ENCODE assay signal across 1 cellular context in genomic region chr3:52678265-52678927, GRCh38.
TF ChIP-seq lines count a peak whose summit lies in the region.

No MANE protein-coding gene starts in this region.

TF ChIP-seq in GM23338, 12 proteins besides CTCF, POLR2A, EP300 and RAD21 (continued from another document):
- TF ChIP-seq, protein P1, sequence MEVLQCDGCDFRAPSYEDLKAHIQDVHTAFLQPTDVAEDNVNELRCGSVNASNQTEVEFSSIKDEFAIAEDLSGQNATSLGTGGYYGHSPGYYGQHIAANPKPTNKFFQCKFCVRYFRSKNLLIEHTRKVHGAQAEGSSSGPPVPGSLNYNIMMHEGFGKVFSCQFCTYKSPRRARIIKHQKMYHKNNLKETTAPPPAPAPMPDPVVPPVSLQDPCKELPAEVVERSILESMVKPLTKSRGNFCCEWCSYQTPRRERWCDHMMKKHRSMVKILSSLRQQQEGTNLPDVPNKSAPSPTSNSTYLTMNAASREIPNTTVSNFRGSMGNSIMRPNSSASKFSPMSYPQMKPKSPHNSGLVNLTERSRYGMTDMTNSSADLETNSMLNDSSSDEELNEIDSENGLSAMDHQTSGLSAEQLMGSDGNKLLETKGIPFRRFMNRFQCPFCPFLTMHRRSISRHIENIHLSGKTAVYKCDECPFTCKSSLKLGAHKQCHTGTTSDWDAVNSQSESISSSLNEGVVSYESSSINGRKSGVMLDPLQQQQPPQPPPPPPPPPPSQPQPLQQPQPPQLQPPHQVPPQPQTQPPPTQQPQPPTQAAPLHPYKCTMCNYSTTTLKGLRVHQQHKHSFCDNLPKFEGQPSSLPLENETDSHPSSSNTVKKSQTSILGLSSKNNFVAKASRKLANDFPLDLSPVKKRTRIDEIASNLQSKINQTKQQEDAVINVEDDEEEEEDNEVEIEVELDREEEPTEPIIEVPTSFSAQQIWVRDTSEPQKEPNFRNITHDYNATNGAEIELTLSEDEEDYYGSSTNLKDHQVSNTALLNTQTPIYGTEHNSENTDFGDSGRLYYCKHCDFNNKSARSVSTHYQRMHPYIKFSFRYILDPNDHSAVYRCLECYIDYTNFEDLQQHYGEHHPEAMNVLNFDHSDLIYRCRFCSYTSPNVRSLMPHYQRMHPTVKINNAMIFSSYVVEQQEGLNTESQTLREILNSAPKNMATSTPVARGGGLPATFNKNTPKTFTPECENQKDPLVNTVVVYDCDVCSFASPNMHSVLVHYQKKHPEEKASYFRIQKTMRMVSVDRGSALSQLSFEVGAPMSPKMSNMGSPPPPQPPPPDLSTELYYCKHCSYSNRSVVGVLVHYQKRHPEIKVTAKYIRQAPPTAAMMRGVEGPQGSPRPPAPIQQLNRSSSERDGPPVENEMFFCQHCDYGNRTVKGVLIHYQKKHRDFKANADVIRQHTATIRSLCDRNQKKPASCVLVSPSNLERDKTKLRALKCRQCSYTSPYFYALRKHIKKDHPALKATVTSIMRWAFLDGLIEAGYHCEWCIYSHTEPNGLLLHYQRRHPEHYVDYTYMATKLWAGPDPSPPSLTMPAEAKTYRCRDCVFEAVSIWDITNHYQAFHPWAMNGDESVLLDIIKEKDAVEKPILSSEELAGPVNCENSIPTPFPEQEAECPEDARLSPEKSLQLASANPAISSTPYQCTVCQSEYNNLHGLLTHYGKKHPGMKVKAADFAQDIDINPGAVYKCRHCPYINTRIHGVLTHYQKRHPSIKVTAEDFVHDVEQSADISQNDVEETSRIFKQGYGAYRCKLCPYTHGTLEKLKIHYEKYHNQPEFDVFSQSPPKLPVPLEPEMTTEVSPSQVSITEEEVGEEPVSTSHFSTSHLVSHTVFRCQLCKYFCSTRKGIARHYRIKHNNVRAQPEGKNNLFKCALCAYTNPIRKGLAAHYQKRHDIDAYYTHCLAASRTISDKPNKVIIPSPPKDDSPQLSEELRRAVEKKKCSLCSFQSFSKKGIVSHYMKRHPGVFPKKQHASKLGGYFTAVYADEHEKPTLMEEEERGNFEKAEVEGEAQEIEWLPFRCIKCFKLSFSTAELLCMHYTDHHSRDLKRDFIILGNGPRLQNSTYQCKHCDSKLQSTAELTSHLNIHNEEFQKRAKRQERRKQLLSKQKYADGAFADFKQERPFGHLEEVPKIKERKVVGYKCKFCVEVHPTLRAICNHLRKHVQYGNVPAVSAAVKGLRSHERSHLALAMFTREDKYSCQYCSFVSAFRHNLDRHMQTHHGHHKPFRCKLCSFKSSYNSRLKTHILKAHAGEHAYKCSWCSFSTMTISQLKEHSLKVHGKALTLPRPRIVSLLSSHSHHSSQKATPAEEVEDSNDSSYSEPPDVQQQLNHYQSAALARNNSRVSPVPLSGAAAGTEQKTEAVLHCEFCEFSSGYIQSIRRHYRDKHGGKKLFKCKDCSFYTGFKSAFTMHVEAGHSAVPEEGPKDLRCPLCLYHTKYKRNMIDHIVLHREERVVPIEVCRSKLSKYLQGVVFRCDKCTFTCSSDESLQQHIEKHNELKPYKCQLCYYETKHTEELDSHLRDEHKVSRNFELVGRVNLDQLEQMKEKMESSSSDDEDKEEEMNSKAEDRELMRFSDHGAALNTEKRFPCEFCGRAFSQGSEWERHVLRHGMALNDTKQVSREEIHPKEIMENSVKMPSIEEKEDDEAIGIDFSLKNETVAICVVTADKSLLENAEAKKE (CRISPR knock-in tag; IDR thresholded peaks at IDR 0.05) = no peak
- TF ChIP-seq EZH2phosphoT487 (IDR thresholded peaks at IDR 0.05; ENCODE audit: unreplicated experiment) (no peak), CREB1 (CRISPR knock-in tag; IDR thresholded peaks at IDR 0.05; ENCODE audit: low read depth) (no peak), JUNB (IDR thresholded peaks at IDR 0.05; ENCODE audit: unreplicated experiment) (no peak), ETS1 (IDR thresholded peaks at IDR 0.05) (no peak), EZH2 (IDR thresholded peaks at IDR 0.05; ENCODE audit: low read depth, unreplicated experiment) (no peak), STAT1 (IDR thresholded peaks at IDR 0.05; ENCODE audit: unreplicated experiment) (no peak)
TF ChIP-seq in GM23338: peak in this region for 0.
